ENCODE assay signal across 13 cellular contexts in genomic region chr14:58747181-58747580, GRCh38.
DNase-seq lines count a peak whose midpoint lies in the region; ATAC-seq lines count a peak whose summit lies in the region.
"Had no signal": no experiment of that assay in that cellular context is flagged by ENCODE, and none has a peak within 500 bp of the region (broad histone marks: within the 10 kb centered on the region; RNA-seq: fewer than 3 reads in every experiment).

No MANE protein-coding gene starts in this region.

- no peaks in the 10 kb centered on the region for H3K9me3 ChIP-seq in SJSA1 (replicated peaks)

- peaks cover 15% of the 10 kb centered on the region for H3K4me1 Mint-ChIP-seq in activated T-helper 1 cell treated with anti-CD3 and anti-CD28 coated beads, Interleukin-12 subunit alpha, Interleukin-12 subunit beta, Interleukin-2, Interleukin-4 antibody, amounts not matched to agents 30 ng/mL and 10 ng/mL and 1 ng/mL, durations not matched to agents 14 hours and 24 hours and 36 hours (ENCODE audit: low read depth)

- peak; percentile 90 for DNase-seq in EH (ENCODE audit: low read depth)
- peak; percentile 86 to 87 for DNase-seq in SJSA1 (ENCODE audit: low read depth in 1 of 2, low spot score in 2 of 2)
- DNase-seq in glomerular visceral epithelial cell (ENCODE audit: extremely low spot score) = peak; percentile 83
- peak; percentile 78 for DNase-seq in sciatic nerve (ENCODE audit: low spot score)
- no peak for DNase-seq in NCI-H748 (lab: John Stamatoyannopoulos, UW; ENCODE audit: unreplicated experiment)
- DNase-seq in activated gamma-delta T cell (lab: John Stamatoyannopoulos, UW) = no peak
- DNase-seq in activated T-helper 1 cell treated with anti-CD3 and anti-CD28 coated beads, Interleukin-12 subunit alpha, Interleukin-12 subunit beta, Interleukin-2, Interleukin-4 antibody, amounts not matched to agents 30 ng/mL and 10 ng/mL and 1 ng/mL, durations not matched to agents 14 hours and 24 hours and 36 hours (ENCODE audit: low spot score) = no peak
- no peak for DNase-seq in HuH-7 (ENCODE audit: low spot score)
- DNase-seq: activated CD4-positive, alpha-beta T cell treated with anti-CD3 and anti-CD28 coated beads for 1 hour; immature natural killer cell; NCI-H526; stimulated activated CD4-positive, alpha-beta T cell treated with anti-CD3 and anti-CD28 coated beads, Interleukin-1b, Interleukin-23, amount 100 ng/mL, for 48 hours had no signal

- peak; percentile 91 for ATAC-seq in sciatic nerve

- H3K4me3 ChIP-seq in SJSA1 = no peak overlapping the region

- no peaks in the 10 kb centered on the region for H3K9me3 Mint-ChIP-seq in activated T-helper 1 cell treated with anti-CD3 and anti-CD28 coated beads, Interleukin-12 subunit alpha, Interleukin-12 subunit beta, Interleukin-2, Interleukin-4 antibody, amounts not matched to agents 30 ng/mL and 10 ng/mL and 1 ng/mL, durations not matched to agents 14 hours and 24 hours and 36 hours
- H3K9me3 Mint-ChIP-seq: immature natural killer cell had no signal

- peaks cover 12% of the 10 kb centered on the region for H3K27me3 Mint-ChIP-seq in activated T-helper 1 cell treated with anti-CD3 and anti-CD28 coated beads, Interleukin-12 subunit alpha, Interleukin-12 subunit beta, Interleukin-2, Interleukin-4 antibody, amounts not matched to agents 30 ng/mL and 10 ng/mL and 1 ng/mL, durations not matched to agents 14 hours and 24 hours and 36 hours (ENCODE audit: insufficient read depth)

- H3K4me3 Mint-ChIP-seq in activated T-helper 1 cell treated with anti-CD3 and anti-CD28 coated beads, Interleukin-12 subunit alpha, Interleukin-12 subunit beta, Interleukin-2, Interleukin-4 antibody, amounts not matched to agents 30 ng/mL and 10 ng/mL and 1 ng/mL, durations not matched to agents 14 hours and 24 hours and 36 hours = no peak overlapping the region
- H3K4me3 Mint-ChIP-seq: brain, immature natural killer cell had no signal

- H3K27ac Mint-ChIP-seq in activated T-helper 1 cell treated with anti-CD3 and anti-CD28 coated beads, Interleukin-12 subunit alpha, Interleukin-12 subunit beta, Interleukin-2, Interleukin-4 antibody, amounts not matched to agents 30 ng/mL and 10 ng/mL and 1 ng/mL, durations not matched to agents 14 hours and 24 hours and 36 hours = no peak overlapping the region
- H3K27ac Mint-ChIP-seq: immature natural killer cell had no signal

- intact Hi-C loops in sciatic nerve (cut with DNase I) = no loop called here
- intact Hi-C loops in activated T-helper 1 cell treated with anti-CD3 and anti-CD28 coated beads, Interleukin-12 subunit alpha, Interleukin-12 subunit beta, Interleukin-2, Interleukin-4 antibody, amounts not matched to agents 30 ng/mL and 10 ng/mL and 1 ng/mL, durations not matched to agents 14 hours and 24 hours and 36 hours (cut with micrococcal nuclease) = no loop called here

- no peaks in the 10 kb centered on the region for H3K36me3 ChIP-seq in SJSA1

- H3K27me3 ChIP-seq in SJSA1 (replicated peaks) = no peaks in the 10 kb centered on the region

- H3K36me3 Mint-ChIP-seq in activated T-helper 1 cell treated with anti-CD3 and anti-CD28 coated beads, Interleukin-12 subunit alpha, Interleukin-12 subunit beta, Interleukin-2, Interleukin-4 antibody, amounts not matched to agents 30 ng/mL and 10 ng/mL and 1 ng/mL, durations not matched to agents 14 hours and 24 hours and 36 hours (ENCODE audit: low read depth) = no peaks in the 10 kb centered on the region
- H3K36me3 Mint-ChIP-seq: brain, immature natural killer cell had no signal

- 0 out of 2 replicates have a peak overlapping the region, but pooled peaks have one; percentile 11 for H3K27ac ChIP-seq in SJSA1

- peaks cover 65% of the 10 kb centered on the region for H3K4me1 ChIP-seq in SJSA1 (replicated peaks)

Comparison
In these comparisons a context has a peak if more than half of its experiments do, and no peak if none do; other contexts are left out.
1. DNase-seq: peak in EH (single experiment), SJSA1 (2 of 2), glomerular visceral epithelial cell (single experiment) and sciatic nerve (single experiment); none in NCI-H748 (single experiment), activated gamma-delta T cell (single experiment), activated T-helper 1 cell treated with anti-CD3 and anti-CD28 coated beads, Interleukin-12 subunit alpha, Interleukin-12 subunit beta, Interleukin-2, Interleukin-4 antibody, amounts not matched to agents 30 ng/mL and 10 ng/mL and 1 ng/mL, durations not matched to agents 14 hours and 24 hours and 36 hours (single experiment) and HuH-7 (single experiment).